8 cellular contexts compared by ENCODE assay signal in genomic region chr20:8144282-8145245, GRCh38. TPM values are rescaled to one million over a fixed set of nuclear protein-coding genes. Genes with fewer than 3 reads are reported as not detected.
DNase-seq lines count a peak whose midpoint lies in the region; ATAC-seq and TF ChIP-seq lines count a peak whose summit lies in the region.

No MANE protein-coding gene starts in this region.

- peaks cover 52% of the 10 kb centered on the region for H3K4me1 Mint-ChIP-seq in HFFc6 (ENCODE audit: low read depth)
- H3K4me1 Mint-ChIP-seq in activated naive CD8-positive, alpha-beta T cell treated with anti-CD3 and anti-CD28 coated beads, Interleukin-2, amount 50 U/mL, for 24 hours: peaks cover 15% of the 10 kb centered on the region

- peak; percentile 40 for ATAC-seq in activated naive CD8-positive, alpha-beta T cell treated with anti-CD3 and anti-CD28 coated beads, Interleukin-2, amount 50 U/mL, for 24 hours
- ATAC-seq in right cardiac atrium: peak; percentile 11 to 74
- ATAC-seq in HG02885 (IDR thresholded peaks at IDR 0.05; ENCODE audit: poor library complexity, unreplicated experiment): no peak

- DNase-seq in AML-193 (lab: John Stamatoyannopoulos, UW) (peak; percentile 68 to 78), HFFc6 (peak; percentile 68), right cardiac atrium (peak in 1 of 3 donors; percentile 19), SHP77 (lab: John Stamatoyannopoulos, UW) (no peak), NCI-H2029 (lab: John Stamatoyannopoulos, UW) (no peak), DMS53 (lab: John Stamatoyannopoulos, UW) (no peak)
- DNase-seq in activated naive CD8-positive, alpha-beta T cell treated with anti-CD3 and anti-CD28 coated beads, Interleukin-2, amount 50 U/mL, for 24 hours: no peak

- WGBS in right cardiac atrium: 60% methylated on average over 13 of the region's 13 CpGs

- no peaks in the 10 kb centered on the region for H3K9me3 Mint-ChIP-seq in HFFc6
- no peaks in the 10 kb centered on the region for H3K9me3 Mint-ChIP-seq in activated naive CD8-positive, alpha-beta T cell treated with anti-CD3 and anti-CD28 coated beads, Interleukin-2, amount 50 U/mL, for 24 hours

- H3K27me3 Mint-ChIP-seq in HFFc6 (ENCODE audit: insufficient read depth): peaks cover 4% of the 10 kb centered on the region; the same call in 1 of the 2 replicates
- peaks cover 2% of the 10 kb centered on the region for H3K27me3 Mint-ChIP-seq in activated naive CD8-positive, alpha-beta T cell treated with anti-CD3 and anti-CD28 coated beads, Interleukin-2, amount 50 U/mL, for 24 hours

- intact Hi-C loops in right cardiac atrium (cut with DNase I): no loop called here

- H3K27me3 ChIP-seq in right cardiac atrium (ENCODE audit: control insufficient read depth, insufficient read depth): no peaks in the 10 kb centered on the region

- peak overlapping the region; percentile 33 for H3K27ac Mint-ChIP-seq in HFFc6
- H3K27ac Mint-ChIP-seq in activated naive CD8-positive, alpha-beta T cell treated with anti-CD3 and anti-CD28 coated beads, Interleukin-2, amount 50 U/mL, for 24 hours: no peak overlapping the region

- no peaks in the 10 kb centered on the region for H3K9me3 ChIP-seq in right cardiac atrium (ENCODE audit: control insufficient read depth, low read length)

- no peak overlapping the region for H3K27ac ChIP-seq in right cardiac atrium (ENCODE audit: low read length)

- TF ChIP-seq CTCF in HFFc6 (IDR thresholded peaks at IDR 0.05): no peak

- H3K36me3 Mint-ChIP-seq in HFFc6 (ENCODE audit: low read depth): peaks cover 15% of the 10 kb centered on the region; the same call in 1 of the 2 replicates
- no peaks in the 10 kb centered on the region for H3K36me3 Mint-ChIP-seq in activated naive CD8-positive, alpha-beta T cell treated with anti-CD3 and anti-CD28 coated beads, Interleukin-2, amount 50 U/mL, for 24 hours (ENCODE audit: low read depth)

- H3K4me3 Mint-ChIP-seq in HFFc6: peak overlapping the region; percentile 20
- H3K4me3 Mint-ChIP-seq in activated naive CD8-positive, alpha-beta T cell treated with anti-CD3 and anti-CD28 coated beads, Interleukin-2, amount 50 U/mL, for 24 hours: no peak overlapping the region

- H3K4me1 ChIP-seq in right cardiac atrium (ENCODE audit: control insufficient read depth, insufficient read depth, low read length): peaks cover 14% of the 10 kb centered on the region

- H3K4me3 ChIP-seq in right cardiac atrium (ENCODE audit: low read length): no peak overlapping the region

RNA-seq across cellular contexts. Expression of gene PLCB1, which starts 12.5 kb away (rescaled TPM):
- 10 to 100 TPM; 17.2 to 25.7 (median 23.1) TPM for total RNA-seq in HFFc6 (2021; fragmentation: NEBNext Ultra II Directional; extraction: Animal tissue kit (Norgen Biotek cat#: 25700))
- 10 to 100 TPM; 11.4 to 20.3 (median 14.1) TPM for total RNA-seq in right cardiac atrium
- polyA plus RNA-seq in right cardiac atrium: 7.6 TPM

Comparison
In these comparisons a context has a peak if more than half of its experiments do, and no peak if none do; other contexts are left out.
1. DNase-seq: peak in AML-193 (2 of 2) and HFFc6 (single experiment); none in activated naive CD8-positive, alpha-beta T cell treated with anti-CD3 and anti-CD28 coated beads, Interleukin-2, amount 50 U/mL, for 24 hours (single experiment), SHP77 (0 of 2), NCI-H2029 (single experiment) and DMS53 (single experiment).